8 cellular contexts compared by ENCODE assay signal in the genomic region with DNA sequence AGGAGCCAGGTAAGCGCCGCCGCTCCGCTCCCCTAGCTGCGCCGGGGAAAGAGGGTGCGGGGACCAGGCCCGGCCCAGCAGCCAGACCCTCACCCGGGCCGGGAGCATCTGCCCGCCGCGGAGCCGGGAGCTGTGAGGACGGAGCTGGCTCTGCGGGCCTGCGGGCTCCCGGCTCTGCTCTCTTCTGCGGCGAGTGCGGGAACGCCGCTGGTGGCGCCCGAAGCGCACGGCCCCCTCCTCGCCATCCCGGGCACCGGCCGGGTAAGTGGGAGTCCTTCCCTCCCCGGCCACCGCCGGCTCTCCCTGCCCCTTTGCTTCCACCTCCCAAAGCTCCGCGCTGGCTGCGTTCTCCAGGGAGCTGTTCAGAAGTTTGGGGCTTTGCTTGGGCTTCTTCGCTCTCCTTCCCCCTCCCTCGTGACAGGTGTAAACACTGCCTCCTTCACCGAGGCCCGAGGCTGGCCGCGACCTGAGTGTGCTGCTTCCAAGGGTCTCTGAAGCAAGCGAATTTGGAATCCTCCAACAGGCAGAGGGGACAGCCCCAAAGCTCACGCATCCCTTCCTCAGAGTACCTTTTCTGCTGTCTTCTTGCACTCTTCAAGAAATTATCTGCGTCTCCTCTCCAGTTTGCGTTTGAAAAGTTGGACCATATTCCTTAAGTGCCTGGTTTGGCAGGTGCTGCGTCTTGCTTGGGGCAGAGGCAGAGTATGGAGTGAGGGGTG. TPM values are rescaled to one million over a fixed set of nuclear protein-coding genes. Genes with fewer than 3 reads are reported as not detected.
A peak's percentile ranks its signal among the peaks of the same experiment; 100 is the strongest.
DNase-seq lines count a peak whose midpoint lies in the region; ATAC-seq and TF ChIP-seq lines count a peak whose summit lies in the region.

No MANE protein-coding gene starts in this region.

- H3K4me3 ChIP-seq in CD8-positive, alpha-beta T cell (ENCODE audit: low read depth, low read length): peak overlapping the region; percentile 69
- H3K4me3 ChIP-seq in HUES64 (ENCODE audit: low read length) (peak overlapping the region; percentile 91), epithelial cell of proximal tubule (ENCODE audit: low read depth, low read length) (peak overlapping the region; percentile 95), tibial artery (peak overlapping the region; percentile 90 to 98)

- H3K9me3 ChIP-seq in CD8-positive, alpha-beta T cell (ENCODE audit: low read length): no peaks in the 10 kb centered on the region
- H3K9me3 ChIP-seq in HUES64 (ENCODE audit: insufficient read depth, low read depth, low read length) (no peaks in the 10 kb centered on the region), tibial artery (no peaks in the 10 kb centered on the region)

- H3K4me1 Mint-ChIP-seq in CD8-positive, alpha-beta T cell (ENCODE audit: low read depth): peaks cover 42% of the 10 kb centered on the region
- H3K4me1 Mint-ChIP-seq in naive B cell: peaks cover 18 to 48% (median 38%) of the 10 kb centered on the region in 3 donors

- DNase-seq in CD8-positive, alpha-beta T cell: peak in 5 of 7 experiments; percentile 15 to 42 (median 28)
- peak; percentile 45 to 55 for DNase-seq in activated CD4-positive, alpha-beta T cell treated with anti-CD3 and anti-CD28 coated beads, Interleukin-2, amount 50 U/mL, for 48 hours
- DNase-seq in epithelial cell of proximal tubule (ENCODE audit: low read depth) (no peak), naive B cell (no peak), tibial artery (peak in 1 of 2 donors; percentile 34), DMS153 treated with DMSO at 0.1 percent for 48 hours (lab: John Stamatoyannopoulos, UW; ENCODE audit: unreplicated experiment) (no peak)

- no peak for ATAC-seq in CD8-positive, alpha-beta T cell
- ATAC-seq in GM21360 (IDR thresholded peaks at IDR 0.05; ENCODE audit: unreplicated experiment) (peak; percentile 7), naive B cell (ENCODE audit: low read depth in 2 of 2) (peak; percentile 4 to 13)

- CTCF ChIA-PET in CD8-positive, alpha-beta T cell (lab: Charles Lee): interaction anchor here (1.0 to 3.3 kb wide), 13 partner anchors 10 to 348 kb away, joined by 3 to 105 read pairs (median 4); no protein-coding TSS in a partner anchor

- H3K9me3 Mint-ChIP-seq in CD8-positive, alpha-beta T cell: no peaks in the 10 kb centered on the region
- H3K9me3 Mint-ChIP-seq in naive B cell: no peaks in the 10 kb centered on the region

- H3K4me3 Mint-ChIP-seq in CD8-positive, alpha-beta T cell: peak overlapping the region; percentile 99
- peak overlapping the region; percentile 98 to 100 (median 99) for H3K4me3 Mint-ChIP-seq in naive B cell

- H3K27me3 ChIP-seq in CD8-positive, alpha-beta T cell (ENCODE audit: insufficient read depth, low read length): no peaks in the 10 kb centered on the region
- H3K27me3 ChIP-seq in HUES64 (ENCODE audit: insufficient read depth, low read length): peaks cover 5% of the 10 kb centered on the region; the same call in 1 of the 2 replicates
- no peaks in the 10 kb centered on the region for H3K27me3 ChIP-seq in tibial artery

- peak overlapping the region; percentile 99 for H3K27ac Mint-ChIP-seq in CD8-positive, alpha-beta T cell
- H3K27ac Mint-ChIP-seq in naive B cell: peak overlapping the region; percentile 96 to 100 (median 100)

- under 1% methylated on average over 48 of the region's 48 CpGs for WGBS in HUES64

- POLR2A ChIA-PET in CD8-positive, alpha-beta T cell (lab: Charles Lee): interaction anchor here (0.8 to 3.2 kb wide), 16 partner anchors 8 to 605 kb away, joined by 3 to 21 read pairs (median 5); partner anchors contain the start of genes RAB1A and SERTAD2

- intact Hi-C loops in CD8-positive, alpha-beta T cell (cut with DNase I, micrococcal nuclease): loop anchor here (1.0 to 10.0 kb wide), 17 partner anchors 123 to 936 kb away; partner anchors contain the start of genes ACTR2 (in 2 of the 2), PELI1 (in 2 of the 2), RAB1A (in 2 of the 2) and UGP2 (in 2 of the 2)
- intact Hi-C loops in tibial artery (cut with DNase I; ENCODE audit: low total_unique reads): loop anchor here (5.0 to 10.0 kb wide), 2 partner anchors 33 to 340 kb away; no protein-coding TSS in a partner anchor

- no peak for TF ChIP-seq CTCF in CD8-positive, alpha-beta T cell (IDR thresholded peaks at IDR 0.05)
- TF ChIP-seq CTCF in epithelial cell of proximal tubule (conservative IDR thresholded peaks at IDR 0.05; ENCODE audit: low read depth, low read length): no peak
- TF ChIP-seq CTCF in tibial artery (IDR thresholded peaks at IDR 0.05): no peak

- peak overlapping the region; percentile 71 for H3K9ac ChIP-seq in HUES64 (ENCODE audit: low read depth, low read length)

- no peaks in the 10 kb centered on the region for H3K27me3 Mint-ChIP-seq in CD8-positive, alpha-beta T cell (ENCODE audit: low read depth)
- H3K27me3 Mint-ChIP-seq in naive B cell: no peaks in the 10 kb centered on the region

- peak overlapping the region; percentile 77 for H3K27ac ChIP-seq in CD8-positive, alpha-beta T cell (ENCODE audit: low read depth, low read length)
- H3K27ac ChIP-seq in HUES64 (ENCODE audit: low read depth, low read length): peak overlapping the region; percentile 73; the same call in 1 of the 2 replicates
- H3K27ac ChIP-seq in tibial artery: peak overlapping the region; percentile 96 to 97

- H3K4me1 ChIP-seq in CD8-positive, alpha-beta T cell (ENCODE audit: insufficient read depth, low read length): peaks cover 20% of the 10 kb centered on the region
- H3K4me1 ChIP-seq in HUES64 (ENCODE audit: insufficient read depth, low read length) (peaks cover 13% of the 10 kb centered on the region; the same call in 1 of the 2 replicates), tibial artery (peaks cover 0 to 29% (median 20%) of the 10 kb centered on the region in 4 donors)

- H3K36me3 Mint-ChIP-seq in CD8-positive, alpha-beta T cell: peaks cover 11% of the 10 kb centered on the region
- H3K36me3 Mint-ChIP-seq in naive B cell: peaks cover 0 to 7% of the 10 kb centered on the region in 2 donors

- no peaks in the 10 kb centered on the region for H3K36me3 ChIP-seq in CD8-positive, alpha-beta T cell (ENCODE audit: insufficient read depth, low read length)
- H3K36me3 ChIP-seq in HUES64 (ENCODE audit: insufficient read depth, low read length) (no peaks in the 10 kb centered on the region), tibial artery (no peaks in the 10 kb centered on the region)

RNA-seq across cellular contexts. Expression of gene AFTPH, which starts 0.6 kb away (rescaled TPM):
- 10 to 100 TPM; 23.0 to 25.9 TPM for total RNA-seq in CD8-positive, alpha-beta T cell
- 10.8 TPM for polyA plus RNA-seq in HUES64 (2013, experiment 1 of 2)
- 12.9 TPM for polyA plus RNA-seq in HUES64 (2013, experiment 2 of 2)
- total RNA-seq in epithelial cell of proximal tubule: 12.1 and 14.1 TPM in 2 replicates
- polyA plus RNA-seq in naive B cell (ENCODE audit: low read depth in 6 of 6): 10 to 100 TPM; 48.2 to 77.9 (median 57.2) TPM

Comparison
In these comparisons a context has a peak if more than half of its experiments do, and no peak if none do; other contexts are left out.
1. DNase-seq: peak in CD8-positive, alpha-beta T cell (5 of 7) and activated CD4-positive, alpha-beta T cell treated with anti-CD3 and anti-CD28 coated beads, Interleukin-2, amount 50 U/mL, for 48 hours (2 of 2); none in epithelial cell of proximal tubule (single experiment), naive B cell (single experiment) and DMS153 treated with DMSO at 0.1 percent for 48 hours (single experiment).
2. Peak in every context shown above with its lines, with median percentiles within 50 percentile points of each other: H3K27ac ChIP-seq and H3K4me3 ChIP-seq.